Comparison of ENCODE assay signal across 8 cellular contexts in genomic region chr11:126284829-126285228, GRCh38.
A peak's percentile ranks its signal among the peaks of the same experiment; 100 is the strongest.
DNase-seq lines count a peak whose midpoint lies in the region; ATAC-seq lines count a peak whose summit lies in the region.

No MANE protein-coding gene starts in this region.

- ATAC-seq in GM18907 (IDR thresholded peaks at IDR 0.05; ENCODE audit: unreplicated experiment) (peak; percentile 57), HG03432 (IDR thresholded peaks at IDR 0.05; ENCODE audit: unreplicated experiment) (peak; percentile 55)

- peak; percentile 74 for DNase-seq in AG20443 (ENCODE audit: low spot score)
- DNase-seq in OCI-M1 (lab: John Stamatoyannopoulos, UW), result peak; percentile 95
- DNase-seq in activated T-cell treated with anti-CD3 and anti-CD28 coated beads, Interleukin-2, amount 50 U/mL, for 48 hours, result peak; percentile 90 to 92
- peak; percentile 93 for DNase-seq in foreskin melanocyte
- peak; percentile 80 to 85 (median 83) for DNase-seq in stimulated activated CD4-positive, alpha-beta T cell treated with anti-CD3 and anti-CD28 coated beads, TNF-alpha, amount 100 ng/mL, for 48 hours (ENCODE audit: low read depth in 3 of 3)
- DNase-seq in NCI-H524 treated with DMSO at 0.1 percent for 48 hours (lab: John Stamatoyannopoulos, UW), result no peak
